In genomic region chr18:53567935-53568574, GRCh38 we compare ENCODE assay signal across 9 cellular contexts.
DNase-seq lines count a peak whose midpoint lies in the region; ATAC-seq and TF ChIP-seq lines count a peak whose summit lies in the region.
"Had no signal": no experiment of that assay in that cellular context is flagged by ENCODE, and none has a peak within 500 bp of the region (broad histone marks: within the 10 kb centered on the region; RNA-seq: fewer than 3 reads in every experiment).

No MANE protein-coding gene starts in this region.

- H3K4me1 ChIP-seq in lung (ENCODE audit: control insufficient read depth in 2 of 2, insufficient read depth in 2 of 2, low read length in 2 of 2): no peaks in the 10 kb centered on the region

- H3K27me3 ChIP-seq in lung (ENCODE audit: control insufficient read depth, insufficient read depth): no peaks in the 10 kb centered on the region
- H3K27me3 ChIP-seq: ovary had no signal

- peak; percentile 62 for ATAC-seq in lung (ENCODE audit: insufficient read depth, low FRiP score)
- no peak for ATAC-seq in HG03439 (IDR thresholded peaks at IDR 0.05; ENCODE audit: unreplicated experiment)

- TF ChIP-seq CTCF in lung (IDR thresholded peaks at IDR 0.05; ENCODE audit: control extremely low read depth, extremely low read depth): no peak

- no peak overlapping the region for H3K27ac ChIP-seq in lung (ENCODE audit: low read depth in 1 of 2, low read length in 1 of 2)
- H3K27ac ChIP-seq: ovary had no signal

- 58 to 62% methylated on average over 12 of the region's 12 CpGs for WGBS in lung, 2 donors

- H3K9me3 ChIP-seq in lung (ENCODE audit: control insufficient read depth in 2 of 2, insufficient read depth in 1 of 2, low read length in 1 of 2): no peaks in the 10 kb centered on the region
- H3K9me3 ChIP-seq: ovary had no signal

- no peak overlapping the region for H3K4me3 ChIP-seq in lung
- H3K4me3 ChIP-seq: ovary had no signal

- no peaks in the 10 kb centered on the region for H3K36me3 ChIP-seq in lung (ENCODE audit: control insufficient read depth in 2 of 2, insufficient read depth in 2 of 2, low read length in 2 of 2)
- H3K36me3 ChIP-seq: ovary had no signal

- DNase-seq in DMS53 (lab: John Stamatoyannopoulos, UW): peak; percentile 71
- DNase-seq in H4 (ENCODE audit: low spot score): peak; percentile 20
- DNase-seq in NCI-H446 (lab: John Stamatoyannopoulos, UW): peak; percentile 54 to 67
- peak; percentile 9 for DNase-seq in cerebellar cortex (ENCODE audit: low spot score)
- no peak for DNase-seq in lung (ENCODE audit: low spot score)
- DNase-seq in 8988T: no peak
- DNase-seq in activated naive CD4-positive, alpha-beta T cell (lab: John Stamatoyannopoulos, UW): no peak

Comparison
In these comparisons a context has a peak if more than half of its experiments do, and no peak if none do; other contexts are left out.
1. DNase-seq: peak in DMS53 (single experiment), H4 (single experiment), NCI-H446 (2 of 2) and cerebellar cortex (single experiment); none in lung (single experiment), 8988T (single experiment) and activated naive CD4-positive, alpha-beta T cell (0 of 4).